ENCODE assay signal across 9 cellular contexts in the genomic region with DNA sequence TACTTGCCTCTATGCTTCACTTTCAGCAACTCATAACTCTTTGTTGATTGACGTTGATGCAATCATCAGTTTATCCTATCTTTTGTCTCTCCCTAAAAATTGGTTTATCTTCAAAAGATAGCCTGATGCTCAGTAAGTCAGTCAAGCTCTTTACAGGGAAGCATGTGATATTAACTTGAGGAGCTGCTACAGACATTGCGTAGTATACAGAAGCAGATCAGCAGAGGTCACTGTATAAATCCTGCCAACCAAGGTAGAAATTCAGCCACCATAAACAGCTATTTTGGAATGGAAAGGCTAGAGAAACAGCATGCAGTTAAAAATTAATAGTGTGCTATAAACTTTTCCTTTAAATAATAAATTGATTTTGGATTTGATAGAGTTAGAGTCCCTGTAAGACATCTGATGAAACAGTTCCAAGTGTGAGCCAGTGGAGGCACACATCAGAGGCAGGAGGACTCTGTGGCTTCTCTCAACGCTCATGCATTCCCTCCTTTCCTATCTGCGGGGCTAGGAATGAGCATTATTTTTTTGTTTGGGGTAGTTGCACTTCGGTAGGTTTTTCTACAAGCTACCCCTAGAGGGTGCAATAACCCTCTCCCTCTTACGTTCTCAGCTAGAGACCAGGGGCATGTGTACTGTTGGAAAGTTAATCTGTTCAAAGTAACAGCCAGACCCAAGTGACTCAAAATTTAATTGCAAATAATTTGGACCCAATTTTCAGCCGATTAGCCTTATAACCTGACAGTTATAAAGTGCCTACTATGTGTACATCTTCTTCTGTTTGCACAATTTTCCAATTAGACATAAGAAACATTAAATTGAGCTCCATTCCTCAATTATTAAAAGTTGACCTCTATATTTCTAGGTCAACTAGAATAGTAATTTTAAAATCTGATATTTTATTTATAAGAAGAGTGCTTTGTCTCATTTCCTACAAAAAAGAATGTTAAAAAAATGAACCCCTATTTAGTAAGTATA.
DNase-seq lines count a peak whose midpoint lies in the region; ATAC-seq, FAIRE-seq and TF ChIP-seq lines count a peak whose summit lies in the region.
"Had no signal": no experiment of that assay in that cellular context is flagged by ENCODE, and none has a peak within 500 bp of the region (broad histone marks: within the 10 kb centered on the region; RNA-seq: fewer than 3 reads in every experiment).

No MANE protein-coding gene starts in this region.

- TF ChIP-seq EP300 in GM12878 (IDR thresholded peaks at IDR 0.05; ENCODE audit: borderline replicate concordance in 1 of 2, control insufficient read depth in 1 of 2, low read depth in 2 of 2, low read length in 2 of 2), result no peak

- TF ChIP-seq CTCF in HFF-Myc (IDR thresholded peaks at IDR 0.05; ENCODE audit: low read depth, low read length, missing control alignments) (peak; percentile 72), GM12878 (IDR thresholded peaks at IDR 0.05 in 2 of 3, conservative IDR thresholded peaks at IDR 0.05 in 1 of 3; ENCODE audit: control insufficient read depth in 2 of 3, extremely low read depth in 1 of 3, insufficient read depth in 1 of 3, low read depth in 3 of 3, low read length in 3 of 3) (peak; percentile 61 to 76 (median 70); a peak in 5 of 6 replicates), keratinocyte (optimal IDR thresholded peaks at IDR 0.05 in 1 of 3, IDR thresholded peaks at IDR 0.05 in 1 of 3, conservative IDR thresholded peaks at IDR 0.05 in 1 of 3; ENCODE audit: extremely low read depth in 1 of 3, insufficient read depth in 2 of 3, low read length in 3 of 3) (peak; percentile 61 to 80 (median 66))

- SMC1A ChIA-PET in GM12878 (lab: Charles Lee; ENCODE audit: uncharacterized antibody, unreplicated experiment), result interaction anchor here (0.7 to 2.4 kb wide), 20 partner anchors 9 to 1084 kb away, joined by 3 to 19 read pairs (median 4); a partner anchor contains a TSS

- H3K4me1 Mint-ChIP-seq in activated CD4-positive, alpha-beta T cell treated with anti-CD3 and anti-CD28 coated beads for 36 hours, result no peaks in the 10 kb centered on the region

- no peaks in the 10 kb centered on the region for H3K9me3 ChIP-seq in GM12878 (replicated peaks; ENCODE audit: control insufficient read depth, insufficient read depth, low read length)
- H3K9me3 ChIP-seq in keratinocyte (ENCODE audit: control insufficient read depth, low read depth, low read length), result no peaks in the 10 kb centered on the region

- H3K36me3 ChIP-seq in GM12878 (ENCODE audit: control insufficient read depth in 2 of 2, insufficient read depth in 2 of 2, low read length in 1 of 2) (no peaks in the 10 kb centered on the region), keratinocyte (ENCODE audit: control insufficient read depth in 2 of 2, extremely low read depth in 1 of 2, insufficient read depth in 2 of 2, low read length in 2 of 2) (no peaks in the 10 kb centered on the region)

- peak; percentile 84 for TF ChIP-seq RAD21 in GM12878 (IDR thresholded peaks at IDR 0.05; ENCODE audit: insufficient read depth, low read depth, low read length)

- intact Hi-C loops in GM12878 (cut with micrococcal nuclease; ENCODE audit: unreplicated experiment), result loop anchor here (1.0 to 10.0 kb wide), 4 partner anchors 272 to 1067 kb away; no protein-coding TSS in a partner anchor
- intact Hi-C loops in activated CD4-positive, alpha-beta T cell treated with anti-CD3 and anti-CD28 coated beads for 36 hours (cut with DNase I, micrococcal nuclease), result loop anchor here (1.0 to 10.0 kb wide), 4 partner anchors 645 to 1072 kb away; no protein-coding TSS in a partner anchor

- POLR2A ChIA-PET in GM12878 (lab: Charles Lee), result interaction anchor here (1.1 kb wide), 1 partner anchor 646 kb away, joined by 3 read pairs; no protein-coding TSS in a partner anchor
- POLR2A ChIA-PET in activated CD4-positive, alpha-beta T cell treated with anti-CD3 and anti-CD28 coated beads for 36 hours (lab: Charles Lee), result no interaction called here

- RAD21 ChIA-PET in GM12878 (lab: Charles Lee; ENCODE audit: unreplicated experiment), result interaction anchor here (0.6 to 2.5 kb wide), 8 partner anchors 12 to 1066 kb away, joined by 3 to 14 read pairs (median 4); a partner anchor contains a TSS

- DNase-seq in Daoy (ENCODE audit: low read depth) (peak; percentile 58), HFF-Myc (ENCODE audit: extremely low read depth, low read depth) (peak; percentile 12), NCI-H2107 treated with DMSO at 0.1 percent for 48 hours (lab: John Stamatoyannopoulos, UW; ENCODE audit: unreplicated experiment) (peak; percentile 72), GM12878 (ENCODE audit: low read depth, low spot score) (no peak), keratinocyte (ENCODE audit: low read depth, low spot score) (peak; percentile 21)
- no peak for DNase-seq in activated CD4-positive, alpha-beta T cell treated with anti-CD3 and anti-CD28 coated beads for 36 hours

- no peaks in the 10 kb centered on the region for H3K9me1 ChIP-seq in keratinocyte (ENCODE audit: control insufficient read depth, extremely low read depth, insufficient read depth, low read length)

- dilution Hi-C loops in keratinocyte (cut with MboI; ENCODE audit: extremely low pct_ligation_motif_present, low sequenced_read_pairs), result no loop called here

- ATAC-seq in GM12878, result peak; percentile 89
- ATAC-seq in HG02870 (IDR thresholded peaks at IDR 0.05; ENCODE audit: unreplicated experiment), result no peak
- ATAC-seq in GM18517 (IDR thresholded peaks at IDR 0.05; ENCODE audit: unreplicated experiment), result no peak
- ATAC-seq in activated CD4-positive, alpha-beta T cell treated with anti-CD3 and anti-CD28 coated beads for 36 hours, result no peak

- H3K4me3 ChIP-seq in HFF-Myc (replicated peaks; ENCODE audit: low read depth, low read length) (no peak overlapping the region), GM12878 (no peak overlapping the region), keratinocyte (ENCODE audit: control insufficient read depth in 2 of 3, extremely low read depth in 1 of 3, insufficient read depth in 2 of 3, low read depth in 1 of 3, low read length in 3 of 3) (no peak overlapping the region)

- H3K9ac ChIP-seq in GM12878 (ENCODE audit: control insufficient read depth, insufficient read depth, low read length), result no peak overlapping the region
- H3K9ac ChIP-seq in keratinocyte (ENCODE audit: control insufficient read depth, extremely low read depth, insufficient read depth, low read length), result no peak overlapping the region

- BruUV-seq in GM12878 (replicated peaks; lab: Mats Ljungman, UMichigan), result no TSS peak

- H2AFZ ChIP-seq in GM12878 (ENCODE audit: control insufficient read depth, low read depth, low read length) (no peak overlapping the region), keratinocyte (ENCODE audit: control insufficient read depth, low read length) (peak overlapping the region; percentile 43)

- in situ Hi-C loops in GM12878 (cut with MboI), result loop anchor here (5.0 kb wide), 1 partner anchor 1064 kb away; no protein-coding TSS in a partner anchor

- H3K4me1 ChIP-seq in GM12878 (ENCODE audit: control insufficient read depth, insufficient read depth, low read length), result no peaks in the 10 kb centered on the region
- peaks cover 8% of the 10 kb centered on the region for H3K4me1 ChIP-seq in keratinocyte (ENCODE audit: control insufficient read depth, extremely low read depth, insufficient read depth, low read length)

- H3K4me2 ChIP-seq in GM12878 (ENCODE audit: control insufficient read depth, insufficient read depth) (no peak overlapping the region), keratinocyte (ENCODE audit: control insufficient read depth, extremely low read depth, insufficient read depth, low read depth, low read length) (no peak overlapping the region)

- no peaks in the 10 kb centered on the region for H4K20me1 ChIP-seq in GM12878 (ENCODE audit: control insufficient read depth, insufficient read depth)
- no peaks in the 10 kb centered on the region for H4K20me1 ChIP-seq in keratinocyte (ENCODE audit: control insufficient read depth, extremely low read depth, insufficient read depth, low read length)

- H3K27me3 ChIP-seq in GM12878 (replicated peaks in 1 of 2; ENCODE audit: control insufficient read depth in 2 of 2, insufficient read depth in 2 of 2, low read length in 1 of 2) (no peaks in the 10 kb centered on the region), keratinocyte (ENCODE audit: control insufficient read depth, extremely low read depth, insufficient read depth, low read length) (no peaks in the 10 kb centered on the region)

- FAIRE-seq in GM12878 (lab: Jason Lieb, UNC) (peak; percentile 69), keratinocyte (lab: Jason Lieb, UNC) (peak; percentile 89)

- H3K27ac ChIP-seq in GM12878 (ENCODE audit: control insufficient read depth, insufficient read depth) (no peak overlapping the region), keratinocyte (ENCODE audit: control insufficient read depth, insufficient read depth, low read length) (no peak overlapping the region)

- H3K79me2 ChIP-seq in GM12878 (ENCODE audit: control insufficient read depth, insufficient read depth, low read length), result no peaks in the 10 kb centered on the region
- no peaks in the 10 kb centered on the region for H3K79me2 ChIP-seq in keratinocyte (ENCODE audit: control insufficient read depth, insufficient read depth, low read length)

- CTCF ChIA-PET in GM12878 (lab: Yijun Ruan, JAX), result interaction anchor here (0.6 to 2.3 kb wide), 34 partner anchors 9 to 1084 kb away, joined by 3 to 34 read pairs (median 4); a partner anchor contains a TSS
- CTCF ChIA-PET in activated CD4-positive, alpha-beta T cell treated with anti-CD3 and anti-CD28 coated beads for 36 hours (lab: Charles Lee), result interaction anchor here (1.8 kb wide), 1 partner anchor 12 kb away, joined by 7 read pairs; no protein-coding TSS in a partner anchor

- no peak overlapping the region for H3K27ac Mint-ChIP-seq in activated CD4-positive, alpha-beta T cell treated with anti-CD3 and anti-CD28 coated beads for 36 hours
- H3K27ac Mint-ChIP-seq: T-helper 1 cell treated with Interleukin-12 subunit alpha and Interleukin-12 subunit beta and Interleukin-4 antibody, amounts not matched to agents 30 μg/mL and 1 μg/mL, for 36 hours had no signal

- H3K27me3 Mint-ChIP-seq in activated CD4-positive, alpha-beta T cell treated with anti-CD3 and anti-CD28 coated beads for 36 hours, result no peaks in the 10 kb centered on the region

- peaks cover under 1% of the 10 kb centered on the region for H3K9me3 Mint-ChIP-seq in activated CD4-positive, alpha-beta T cell treated with anti-CD3 and anti-CD28 coated beads for 36 hours (ENCODE audit: low read depth)

- TF ChIP-seq POLR2A in GM12878 (IDR thresholded peaks at IDR 0.05; ENCODE audit: low read depth, low read length), result no peak

- 8% methylated on average over 7 of the region's 7 CpGs for WGBS in GM12878 (ENCODE audit: insufficient coverage, insufficient replicate concordance, low lambda C conversion rate, missing lambda C conversion rate)

- H3K4me3 Mint-ChIP-seq in activated CD4-positive, alpha-beta T cell treated with anti-CD3 and anti-CD28 coated beads for 36 hours, result no peak overlapping the region
- H3K4me3 Mint-ChIP-seq: T-helper 1 cell treated with Interleukin-12 subunit alpha and Interleukin-12 subunit beta and Interleukin-4 antibody, amounts not matched to agents 30 μg/mL and 1 μg/mL, for 36 hours had no signal

- no peaks in the 10 kb centered on the region for H3K36me3 Mint-ChIP-seq in activated CD4-positive, alpha-beta T cell treated with anti-CD3 and anti-CD28 coated beads for 36 hours (ENCODE audit: low read depth)

TF ChIP-seq in GM12878, 131 proteins besides CTCF, POLR2A, EP300 and RAD21 (continues in another document):
- peak; percentile 73 for TF ChIP-seq SMC3 (IDR thresholded peaks at IDR 0.05; ENCODE audit: borderline replicate concordance, low read length)

Comparison
In these comparisons a context has a peak if more than half of its experiments do, and no peak if none do; other contexts are left out.
1. DNase-seq: peak in Daoy (single experiment), HFF-Myc (single experiment), NCI-H2107 treated with DMSO at 0.1 percent for 48 hours (single experiment) and keratinocyte (single experiment); none in GM12878 (single experiment) and activated CD4-positive, alpha-beta T cell treated with anti-CD3 and anti-CD28 coated beads for 36 hours (single experiment).
2. Peak in every context shown above with its lines, with median percentiles within 50 percentile points of each other: CTCF ChIP-seq.